1 cellular context compared by ENCODE assay signal in genomic region chr2:40401896-40402295, GRCh38.
A peak's percentile ranks its signal among the peaks of the same experiment; 100 is the strongest.
TF ChIP-seq lines count a peak whose summit lies in the region.

No MANE protein-coding gene starts in this region.

TF ChIP-seq in SK-N-SH, 30 proteins besides CTCF, POLR2A, EP300 and RAD21 (continued from another document):
- TF ChIP-seq ZBTB33 (IDR thresholded peaks at IDR 0.05; ENCODE audit: borderline replicate concordance, low read depth) (no peak), NFIC (IDR thresholded peaks at IDR 0.05; ENCODE audit: borderline replicate concordance) (peak; percentile 17; the same call in 1 of the 2 replicates), RXRA (IDR thresholded peaks at IDR 0.05; ENCODE audit: borderline replicate concordance, low read depth) (peak; percentile 67; the same call in 1 of the 2 replicates), REST (IDR thresholded peaks at IDR 0.05; ENCODE audit: low read depth, low read length) (no peak), FOSL2 (IDR thresholded peaks at IDR 0.05; ENCODE audit: borderline replicate concordance, low read depth) (peak; percentile 91), RFX5 (IDR thresholded peaks at IDR 0.05; ENCODE audit: low read length) (no peak), JUND (IDR thresholded peaks at IDR 0.05) (peak; percentile 88), TAF1 (IDR thresholded peaks at IDR 0.05; ENCODE audit: borderline replicate concordance, low read depth, low read length) (no peak), FOXJ3 (CRISPR knock-in tag; IDR thresholded peaks at IDR 0.05) (no peak), SMC3 (IDR thresholded peaks at IDR 0.05; ENCODE audit: low read depth, low read length) (no peak), USF2 (IDR thresholded peaks at IDR 0.05; ENCODE audit: borderline replicate concordance, low read depth, low read length) (no peak), TCF12 (IDR thresholded peaks at IDR 0.05) (peak; percentile 77), IRF3 (IDR thresholded peaks at IDR 0.05; ENCODE audit: low read depth, low read length) (no peak), NRF1 (IDR thresholded peaks at IDR 0.05; ENCODE audit: low read depth, low read length) (no peak), TEAD4 (IDR thresholded peaks at IDR 0.05; ENCODE audit: borderline replicate concordance, insufficient read depth) (peak; percentile 57; the same call in 1 of the 2 replicates)
